1 cellular context compared by ENCODE assay signal in genomic region chrX:46627700-46628405, GRCh38.
TF ChIP-seq lines count a peak whose summit lies in the region.

No MANE protein-coding gene starts in this region.

TF ChIP-seq in GM23338, 12 proteins besides CTCF, POLR2A, EP300 and RAD21 (continued from another document):
- TF ChIP-seq ZNF462 (CRISPR knock-in tag; IDR thresholded peaks at IDR 0.05) (no peak), NANOG (IDR thresholded peaks at IDR 0.05; ENCODE audit: borderline replicate concordance) (no peak), ZNF331 (CRISPR knock-in tag; IDR thresholded peaks at IDR 0.05; ENCODE audit: low read depth) (no peak), CREB1 (CRISPR knock-in tag; IDR thresholded peaks at IDR 0.05; ENCODE audit: low read depth) (no peak), EZH2 (IDR thresholded peaks at IDR 0.05; ENCODE audit: low read depth, unreplicated experiment) (no peak), EZH2phosphoT487 (IDR thresholded peaks at IDR 0.05; ENCODE audit: unreplicated experiment) (no peak), ZNF114 (CRISPR knock-in tag; IDR thresholded peaks at IDR 0.05) (no peak), POLR2AphosphoS5 (IDR thresholded peaks at IDR 0.05; ENCODE audit: low read depth) (no peak), JUNB (IDR thresholded peaks at IDR 0.05; ENCODE audit: unreplicated experiment) (no peak)
- TF ChIP-seq, protein P1, sequence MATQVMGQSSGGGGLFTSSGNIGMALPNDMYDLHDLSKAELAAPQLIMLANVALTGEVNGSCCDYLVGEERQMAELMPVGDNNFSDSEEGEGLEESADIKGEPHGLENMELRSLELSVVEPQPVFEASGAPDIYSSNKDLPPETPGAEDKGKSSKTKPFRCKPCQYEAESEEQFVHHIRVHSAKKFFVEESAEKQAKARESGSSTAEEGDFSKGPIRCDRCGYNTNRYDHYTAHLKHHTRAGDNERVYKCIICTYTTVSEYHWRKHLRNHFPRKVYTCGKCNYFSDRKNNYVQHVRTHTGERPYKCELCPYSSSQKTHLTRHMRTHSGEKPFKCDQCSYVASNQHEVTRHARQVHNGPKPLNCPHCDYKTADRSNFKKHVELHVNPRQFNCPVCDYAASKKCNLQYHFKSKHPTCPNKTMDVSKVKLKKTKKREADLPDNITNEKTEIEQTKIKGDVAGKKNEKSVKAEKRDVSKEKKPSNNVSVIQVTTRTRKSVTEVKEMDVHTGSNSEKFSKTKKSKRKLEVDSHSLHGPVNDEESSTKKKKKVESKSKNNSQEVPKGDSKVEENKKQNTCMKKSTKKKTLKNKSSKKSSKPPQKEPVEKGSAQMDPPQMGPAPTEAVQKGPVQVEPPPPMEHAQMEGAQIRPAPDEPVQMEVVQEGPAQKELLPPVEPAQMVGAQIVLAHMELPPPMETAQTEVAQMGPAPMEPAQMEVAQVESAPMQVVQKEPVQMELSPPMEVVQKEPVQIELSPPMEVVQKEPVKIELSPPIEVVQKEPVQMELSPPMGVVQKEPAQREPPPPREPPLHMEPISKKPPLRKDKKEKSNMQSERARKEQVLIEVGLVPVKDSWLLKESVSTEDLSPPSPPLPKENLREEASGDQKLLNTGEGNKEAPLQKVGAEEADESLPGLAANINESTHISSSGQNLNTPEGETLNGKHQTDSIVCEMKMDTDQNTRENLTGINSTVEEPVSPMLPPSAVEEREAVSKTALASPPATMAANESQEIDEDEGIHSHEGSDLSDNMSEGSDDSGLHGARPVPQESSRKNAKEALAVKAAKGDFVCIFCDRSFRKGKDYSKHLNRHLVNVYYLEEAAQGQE (IDR thresholded peaks at IDR 0.05; ENCODE audit: unreplicated experiment), result no peak
